20 cellular contexts compared by ENCODE assay signal in genomic region chr4:68180858-68181531, GRCh38.
A peak's percentile ranks its signal among the peaks of the same experiment; 100 is the strongest.
DNase-seq lines count a peak whose midpoint lies in the region; ATAC-seq and TF ChIP-seq lines count a peak whose summit lies in the region.
"Had no signal": no experiment of that assay in that cellular context is flagged by ENCODE, and none has a peak within 500 bp of the region (broad histone marks: within the 10 kb centered on the region; RNA-seq: fewer than 3 reads in every experiment).

No MANE protein-coding gene starts in this region.

- intact Hi-C loops in tibial artery (cut with DNase I; ENCODE audit: low total_unique reads): no loop called here

- no peaks in the 10 kb centered on the region for H3K9me3 Mint-ChIP-seq in stimulated activated memory B cell treated with anti-CD40 and anti-IgM and Interleukin-4, amounts not matched to agents 10 μg/mL and 1 μg/mL and 100 μg/mL, for 72 hours
- H3K9me3 Mint-ChIP-seq: CD8-positive, alpha-beta T cell had no signal

- H3K27ac ChIP-seq in tibial artery: no peak overlapping the region
- H3K27ac ChIP-seq: lower lobe of right lung, sigmoid colon, stomach had no signal

- H3K27ac Mint-ChIP-seq in stimulated activated memory B cell treated with anti-CD40 and anti-IgM and Interleukin-4, amounts not matched to agents 10 μg/mL and 1 μg/mL and 100 μg/mL, for 72 hours: no peak overlapping the region
- H3K27ac Mint-ChIP-seq: activated CD8-positive, alpha-beta memory T cell treated with anti-CD3 and anti-CD28 coated beads, Interleukin-2, amount 10 ng/mL, durations not matched to agents 7 days and 5 days; CD8-positive, alpha-beta T cell had no signal

- H3K9me3 ChIP-seq in tibial artery: no peaks in the 10 kb centered on the region
- H3K9me3 ChIP-seq: lower lobe of right lung, sigmoid colon, stomach had no signal

- no peak for TF ChIP-seq CTCF in cardiac fibroblast (IDR thresholded peaks at IDR 0.05; ENCODE audit: low read depth, low read length)
- TF ChIP-seq CTCF in tibial artery (IDR thresholded peaks at IDR 0.05): no peak

- ATAC-seq in SK-N-SH treated with all-trans-retinoic acid at 6 μM for 48 hours: no peak
- no peak for ATAC-seq in stimulated activated memory B cell treated with anti-CD40 and anti-IgM and Interleukin-4, amounts not matched to agents 10 μg/mL and 1 μg/mL and 100 μg/mL, for 72 hours
- ATAC-seq: activated CD8-positive, alpha-beta memory T cell treated with anti-CD3 and anti-CD28 coated beads, Interleukin-2, amount 10 ng/mL, durations not matched to agents 7 days and 5 days; CD8-positive, alpha-beta T cell; K562; lower lobe of right lung had no signal

- no peak overlapping the region for H3K4me3 Mint-ChIP-seq in stimulated activated memory B cell treated with anti-CD40 and anti-IgM and Interleukin-4, amounts not matched to agents 10 μg/mL and 1 μg/mL and 100 μg/mL, for 72 hours
- H3K4me3 Mint-ChIP-seq: activated CD8-positive, alpha-beta memory T cell treated with anti-CD3 and anti-CD28 coated beads, Interleukin-2, amount 10 ng/mL, durations not matched to agents 7 days and 5 days; CD8-positive, alpha-beta T cell had no signal

- no peaks in the 10 kb centered on the region for H3K4me1 ChIP-seq in tibial artery
- H3K4me1 ChIP-seq: lower lobe of right lung, sigmoid colon, stomach had no signal

- no peaks in the 10 kb centered on the region for H3K36me3 ChIP-seq in tibial artery
- H3K36me3 ChIP-seq: lower lobe of right lung, sigmoid colon, stomach had no signal

- no peaks in the 10 kb centered on the region for H3K4me1 Mint-ChIP-seq in stimulated activated memory B cell treated with anti-CD40 and anti-IgM and Interleukin-4, amounts not matched to agents 10 μg/mL and 1 μg/mL and 100 μg/mL, for 72 hours
- H3K4me1 Mint-ChIP-seq: activated CD8-positive, alpha-beta memory T cell treated with anti-CD3 and anti-CD28 coated beads, Interleukin-2, amount 10 ng/mL, durations not matched to agents 7 days and 5 days had no signal

- H3K4me3 ChIP-seq in cardiac fibroblast (replicated peaks in 1 of 2; ENCODE audit: low read depth in 2 of 2, low read length in 2 of 2) (no peak overlapping the region), tibial artery (no peak overlapping the region)
- H3K4me3 ChIP-seq: K562, lower lobe of right lung, sigmoid colon, stomach had no signal

- peaks cover 8% of the 10 kb centered on the region for H3K27me3 Mint-ChIP-seq in stimulated activated memory B cell treated with anti-CD40 and anti-IgM and Interleukin-4, amounts not matched to agents 10 μg/mL and 1 μg/mL and 100 μg/mL, for 72 hours

- H3K27me3 ChIP-seq in tibial artery: no peaks in the 10 kb centered on the region
- H3K27me3 ChIP-seq: sigmoid colon, stomach had no signal

- H3K36me3 Mint-ChIP-seq in stimulated activated memory B cell treated with anti-CD40 and anti-IgM and Interleukin-4, amounts not matched to agents 10 μg/mL and 1 μg/mL and 100 μg/mL, for 72 hours: no peaks in the 10 kb centered on the region
- H3K36me3 Mint-ChIP-seq: activated CD8-positive, alpha-beta memory T cell treated with anti-CD3 and anti-CD28 coated beads, Interleukin-2, amount 10 ng/mL, durations not matched to agents 7 days and 5 days; CD8-positive, alpha-beta T cell had no signal

- DNase-seq in COLO829 (ENCODE audit: low spot score) (peak; percentile 43), LoVo (ENCODE audit: low spot score) (peak; percentile 6), cardiac fibroblast (ENCODE audit: low read depth in 2 of 2) (peak; percentile 15 to 41), iris pigment epithelial cell (ENCODE audit: low read depth) (peak; percentile 31), T1000 (lab: John Stamatoyannopoulos, UW) (no peak), tibial artery (no peak)
- DNase-seq: activated CD4-positive, alpha-beta T cell treated with anti-CD3 and anti-CD28 coated beads for 4 hours; activated CD8-positive, alpha-beta memory T cell treated with anti-CD3 and anti-CD28 coated beads, Interleukin-2, amount 10 ng/mL, durations not matched to agents 7 days and 5 days; activated effector memory CD4-positive, alpha-beta T cell treated with anti-CD3 and anti-CD28 coated beads, Interleukin-2, amount 50 U/mL, for 16 hours; amygdala; CD8-positive, alpha-beta T cell; glutamatergic neuron; lower lobe of right lung; NCI-H1092 treated with DMSO at 0.1 percent for 48 hours; sigmoid colon; stomach; T-helper 9 cell had no signal

TF ChIP-seq in SK-N-SH treated with all-trans-retinoic acid at 6 μM for 48 hours, 23 proteins besides CTCF, POLR2A, EP300 and RAD21 (continues in another document):
- TF ChIP-seq CSRNP3 (CRISPR knock-in tag; IDR thresholded peaks at IDR 0.05): no peak
- TF ChIP-seq ZFP3 (CRISPR knock-in tag; IDR thresholded peaks at IDR 0.05): no peak
- TF ChIP-seq RARB (CRISPR knock-in tag; IDR thresholded peaks at IDR 0.05): no peak
- TF ChIP-seq CSDC2 (CRISPR knock-in tag; IDR thresholded peaks at IDR 0.05): no peak
- TF ChIP-seq ESRRG (CRISPR knock-in tag; IDR thresholded peaks at IDR 0.05): no peak
- no peak for TF ChIP-seq TSHZ2 (CRISPR knock-in tag; IDR thresholded peaks at IDR 0.05)
- TF ChIP-seq ZFP30 (CRISPR knock-in tag; IDR thresholded peaks at IDR 0.05): no peak
- no peak for TF ChIP-seq PATZ1 (CRISPR knock-in tag; IDR thresholded peaks at IDR 0.05; ENCODE audit: borderline replicate concordance)
- TF ChIP-seq POU6F1 (CRISPR knock-in tag; IDR thresholded peaks at IDR 0.05; ENCODE audit: borderline replicate concordance, low read depth): no peak
- no peak for TF ChIP-seq ZNF70 (CRISPR knock-in tag; IDR thresholded peaks at IDR 0.05)
- no peak for TF ChIP-seq BACH2 (CRISPR knock-in tag; IDR thresholded peaks at IDR 0.05; ENCODE audit: borderline replicate concordance)
- TF ChIP-seq ZNF8 (CRISPR knock-in tag; IDR thresholded peaks at IDR 0.05): no peak
- no peak for TF ChIP-seq OSR1 (CRISPR knock-in tag; IDR thresholded peaks at IDR 0.05)
- TF ChIP-seq ISL1 (CRISPR knock-in tag; IDR thresholded peaks at IDR 0.05): no peak

Comparison
In these comparisons a context has a peak if more than half of its experiments do, and no peak if none do; other contexts are left out.
1. DNase-seq: peak in COLO829 (single experiment), LoVo (single experiment), cardiac fibroblast (2 of 2) and iris pigment epithelial cell (single experiment); none in T1000 (single experiment) and tibial artery (0 of 2).